In the genomic region with DNA sequence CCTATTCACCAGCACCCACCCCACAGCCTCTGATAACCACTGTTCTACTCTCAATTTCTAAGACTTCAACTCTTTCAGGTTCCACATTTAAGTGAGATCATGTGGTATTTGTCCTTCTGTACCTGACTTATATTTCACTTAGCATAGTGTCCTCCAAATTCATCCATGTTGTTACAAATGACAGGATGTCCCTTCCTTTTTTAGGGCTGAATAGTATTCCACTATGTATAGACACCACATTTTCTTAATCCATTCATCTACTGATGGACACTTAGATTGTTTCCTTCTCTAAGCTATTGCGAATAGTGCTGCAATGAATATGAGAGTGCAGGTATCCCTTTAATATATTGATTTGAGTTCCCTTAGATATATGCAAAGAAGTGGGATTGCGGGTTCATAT, we compare ENCODE assay signal across 9 cellular contexts.
"Had no signal": no experiment of that assay in that cellular context is flagged by ENCODE, and none has a peak within 500 bp of the region (broad histone marks: within the 10 kb centered on the region; RNA-seq: fewer than 3 reads in every experiment).

No MANE protein-coding gene starts in this region.

- FAIRE-seq: H1, H54 had no signal

- H3K9ac ChIP-seq: GM23248 had no signal

- H2AFZ ChIP-seq: GM23248, GM23338 had no signal

- H3K36me3 ChIP-seq: HAP-1 had no signal

- H3K4me2 ChIP-seq: GM23338 had no signal

- H3K9me3 ChIP-seq: HAP-1 had no signal

- H3K4me3 ChIP-seq: GM23248, GM23338, HAP-1 had no signal

- H3K27ac ChIP-seq: GM23248 had no signal

- ATAC-seq: GM23338, HCT116 had no signal

- DNase-seq: GOT3, H7, H9 had no signal
